ENCODE assay signal across 8 cellular contexts in genomic region chr3:120742198-120743080, GRCh38. TPM values are rescaled to one million over a fixed set of nuclear protein-coding genes. Genes with fewer than 3 reads are reported as not detected.
DNase-seq lines count a peak whose midpoint lies in the region; ATAC-seq, FAIRE-seq and TF ChIP-seq lines count a peak whose summit lies in the region.

GTF2E1 (plus strand) TSS chr3:120742744; CDS start chr3:120750553, 7,809 bp downstream.
RABL3 (minus strand) TSS chr3:120742516; CDS start chr3:120742507, 9 bp downstream.

- H3K36me3 ChIP-seq in HepG2 (replicated peaks in 1 of 2; ENCODE audit: control insufficient read depth in 1 of 2, insufficient read depth in 2 of 2, low read length in 2 of 2), result 0 out of 5 replicates have a peak, but pooled peaks cover 0 to 7% of the 10 kb centered on the region in 2 experiments

- BruUV-seq in HepG2 (replicated peaks; lab: Mats Ljungman, UMichigan), result no TSS peak

- TF ChIP-seq RAD21 in HepG2 (CRISPR knock-in tag; IDR thresholded peaks at IDR 0.05), result no peak

- POLR2A ChIA-PET in HepG2 (lab: Yijun Ruan, JAX), result interaction anchor here (0.6 to 2.6 kb wide), 7 partner anchors 18 to 146 kb away, joined by 3 to 18 read pairs (median 3); partner anchors contain the start of genes HGD and NDUFB4

- CTCF ChIA-PET in HepG2 (lab: Yijun Ruan, JAX; ENCODE audit: low intra/inter-chr PET ratio, low total read pairs), result no interaction called here

- peak within 1 kb of the TSS; percentile 80 for H3K4me2 ChIP-seq in HepG2 (ENCODE audit: low read depth, low read length)

- H3K79me2 ChIP-seq in HepG2 (ENCODE audit: insufficient read depth, low read length), result peaks cover 47% of the 10 kb centered on the region

- H3K36me3 Mint-ChIP-seq in CD14-positive monocyte, result peaks cover 9 to 10% of the 10 kb centered on the region in 2 donors

- peaks cover 3 to 14% (median 10%) of the 10 kb centered on the region in 7 donors for H3K9me3 Mint-ChIP-seq in CD14-positive monocyte

- DNase-seq in CD14-positive monocyte (ENCODE audit: low spot score) (peak; percentile 97), NCI-H82 (lab: John Stamatoyannopoulos, UW) (peak; percentile 100), dermis microvascular lymphatic vessel endothelial cell (ENCODE audit: low read depth in 2 of 2) (peak; percentile 100), HepG2 (ENCODE audit: low spot score) (peak; percentile 99)
- DNase-seq in activated CD4-positive, alpha-beta T cell treated with anti-CD3 and anti-CD28 coated beads, Interleukin-2, amount 50 U/mL, for 48 hours, result peak; percentile 94 to 96
- peak; percentile 92 for DNase-seq in stimulated activated CD4-positive, alpha-beta T cell treated with anti-CD3 and anti-CD28 coated beads, Interleukin-4, amount 100 ng/mL, for 1 hour

- under 1% methylated on average over 36 of the region's 52 CpGs for WGBS in HepG2 (ENCODE audit: low lambda C conversion rate)

- no peaks in the 10 kb centered on the region for H4K20me1 ChIP-seq in HepG2 (ENCODE audit: insufficient read depth, low read length)

- in situ Hi-C loops in HepG2 (cut with HindIII; ENCODE audit: extremely low pct_ligation_motif_present, low pct_unique_long_range_greater_than_20kb), result loop anchor here (5.0 kb wide), 1 partner anchor 65 kb away; no protein-coding TSS in a partner anchor

- TF ChIP-seq CTCF in CD14-positive monocyte (IDR thresholded peaks at IDR 0.05) (no peak), HepG2 (CRISPR knock-in tag; IDR thresholded peaks at IDR 0.05) (no peak)

- ATAC-seq in GM19397 (IDR thresholded peaks at IDR 0.05; ENCODE audit: unreplicated experiment) (peak; percentile 99), HG03571 (IDR thresholded peaks at IDR 0.05; ENCODE audit: unreplicated experiment) (peak; percentile 98), HepG2 (peak; percentile 98)

- TF ChIP-seq EP300 in HepG2 (IDR thresholded peaks at IDR 0.05; ENCODE audit: low read depth in 2 of 2, low read length in 2 of 2) (0 out of 4 replicates have a peak, but pooled peaks of 1 of the 2 experiments have one; percentile 11), HepG2 (CRISPR knock-in tag; IDR thresholded peaks at IDR 0.05; ENCODE audit: borderline replicate concordance) (no peak)

- peak within 1 kb of the TSS; percentile 94 for H2AFZ ChIP-seq in HepG2 (ENCODE audit: low read length)

- H3K27ac Mint-ChIP-seq in CD14-positive monocyte, result peak within 1 kb of the TSS; percentile 98 to 100 (median 99)

- peak; percentile 99 for FAIRE-seq in HepG2 (lab: Jason Lieb, UNC)

- H3K4me1 Mint-ChIP-seq in CD14-positive monocyte, result peaks cover 21% of the 10 kb centered on the region

- H3K4me1 ChIP-seq in HepG2 (ENCODE audit: insufficient read depth, low read length), result peaks cover 29% of the 10 kb centered on the region

- H3K9me3 ChIP-seq in HepG2 (ENCODE audit: low read length), result no peaks in the 10 kb centered on the region

- TF ChIP-seq POLR2A in HepG2 (IDR thresholded peaks at IDR 0.05; ENCODE audit: insufficient read depth in 1 of 2, low read depth in 2 of 2, low read length in 2 of 2), result peak; percentile 77 to 92

- peak within 1 kb of the TSS; percentile 98 for H3K27ac ChIP-seq in HepG2 (ENCODE audit: extremely low read length, insufficient read depth, low read length)

- H3K4me3 Mint-ChIP-seq in CD14-positive monocyte, result peak within 1 kb of the TSS; percentile 94 to 98

- H3K27me3 ChIP-seq in HepG2 (ENCODE audit: control insufficient read depth in 1 of 2, insufficient read depth in 2 of 2, low read length in 2 of 2), result no peaks in the 10 kb centered on the region; a peak in 1 of 5 replicates

- H3K27me3 Mint-ChIP-seq in CD14-positive monocyte (ENCODE audit: low read depth in 3 of 3), result peaks cover 0 to 2% (median 0%) of the 10 kb centered on the region in 3 donors

- intact Hi-C loops in CD14-positive monocyte (cut with micrococcal nuclease), result loop anchor here (5.0 to 10.0 kb wide), 4 partner anchors 145 to 648 kb away; partner anchors contain the start of genes GSK3B (in 2 of the 2), NDUFB4 (in 2 of the 2) and LRRC58 (in 1 of the 2)
- intact Hi-C loops in HepG2 (cut with micrococcal nuclease; ENCODE audit: unreplicated experiment), result loop anchor here (1.0 to 5.0 kb wide), 3 partner anchors 60 to 105 kb away; partner anchors contain the start of gene HGD

- peak within 1 kb of the TSS; percentile 98 for H3K9ac ChIP-seq in HepG2 (ENCODE audit: insufficient read depth, low read depth, low read length)

- H3K4me3 ChIP-seq in HepG2 (replicated peaks in 1 of 3; ENCODE audit: insufficient read depth in 1 of 3, low read depth in 2 of 3, low read length in 3 of 3), result peak within 1 kb of the TSS; percentile 89 to 98 (median 90)

TF ChIP-seq in HepG2, 621 proteins besides CTCF, POLR2A, EP300 and RAD21 (continues in another document):
- TF ChIP-seq ZIK1 (CRISPR knock-in tag; IDR thresholded peaks at IDR 0.05; ENCODE audit: borderline replicate concordance, low read depth) (no peak), ZNF747 (CRISPR knock-in tag; IDR thresholded peaks at IDR 0.05; ENCODE audit: borderline replicate concordance) (peak; percentile 68; the same call in 1 of the 2 replicates), ZNF235 (CRISPR knock-in tag; IDR thresholded peaks at IDR 0.05; ENCODE audit: borderline replicate concordance) (0 out of 2 replicates have a peak, but pooled peaks have one; percentile 81), HNF1B (CRISPR knock-in tag; IDR thresholded peaks at IDR 0.05) (peak; percentile 61; the same call in 1 of the 2 replicates), RBAK (CRISPR knock-in tag; IDR thresholded peaks at IDR 0.05) (no peak)

RNA-seq across cellular contexts. Expression of gene GTF2E1, which starts in this region (rescaled TPM):
- polyA plus RNA-seq in CD14-positive monocyte (1 to 10 TPM; 6.9 to 7.9 TPM), HepG2 (2011; rRNA removed) (7.7 and 8.3 TPM in 2 replicates)
- total RNA-seq in dermis microvascular lymphatic vessel endothelial cell (23.4 and 24.6 TPM in 2 replicates), HepG2 (2016; rRNA removed; fragmentation: Illumina TruSeq; extraction: Trizol) (21.5 and 29.0 TPM in 2 replicates)
- total RNA-seq in HepG2 (2016; cell fraction: cytosol; rRNA removed; fragmentation: Illumina TruSeq; extraction: Trizol; ENCODE audit: low read depth), result 13.7 and 17.7 TPM in 2 replicates
- total RNA-seq in HepG2 (2016; cell fraction: insoluble cytoplasmic fraction; rRNA removed; fragmentation: Illumina TruSeq; extraction: Trizol), result 19.8 and 26.6 TPM in 2 replicates
- total RNA-seq in HepG2 (2016; cell fraction: membrane; rRNA removed; fragmentation: Illumina TruSeq; extraction: Trizol), result 8.6 and 13.7 TPM in 2 replicates
- 11.6 and 16.6 TPM in 2 replicates for total RNA-seq in HepG2 (2016; cell fraction: nucleus; rRNA removed; fragmentation: Illumina TruSeq; extraction: Trizol)
- polyA plus RNA-seq in HepG2 (2011; cell fraction: cytosol; rRNA removed), result 5.3 and 6.9 TPM in 2 replicates
- polyA plus RNA-seq in HepG2 (2011; cell fraction: nucleus; rRNA removed), result 2.2 and 4.6 TPM in 2 replicates
- polyA plus RNA-seq in HepG2 (2012), result 8.4 and 9.2 TPM in 2 replicates
- polyA plus RNA-seq in HepG2 (2016; cell fraction: cytosol; fragmentation: Illumina TruSeq; extraction: Trizol; ENCODE audit: low read depth), result 0.76 and 1.3 TPM in 2 replicates
- 16.9 and 19.8 TPM in 2 replicates for polyA plus RNA-seq in HepG2 (2016; cell fraction: insoluble cytoplasmic fraction; fragmentation: Illumina TruSeq; extraction: Trizol; ENCODE audit: low read depth)
- 3.4 and 3.9 TPM in 2 replicates for polyA plus RNA-seq in HepG2 (2016; cell fraction: membrane; fragmentation: Illumina TruSeq; extraction: Trizol; ENCODE audit: low read depth)
- 13.4 and 14.7 TPM in 2 replicates for polyA plus RNA-seq in HepG2 (2016; cell fraction: nucleus; fragmentation: Illumina TruSeq; extraction: Trizol; ENCODE audit: insufficient read depth, low read depth)
- 4.0 and 23.8 TPM in 2 replicates for polyA minus RNA-seq in HepG2 (2011; rRNA and poly(A)+ RNA removed; ENCODE audit: low replicate concordance)
- 6.5 and 8.1 TPM in 2 replicates for polyA minus RNA-seq in HepG2 (2011; cell fraction: cytosol; rRNA and poly(A)+ RNA removed)
- 7.3 and 14.3 TPM in 2 replicates for polyA minus RNA-seq in HepG2 (2011; cell fraction: nucleus; rRNA and poly(A)+ RNA removed)

RNA-seq across cellular contexts. Expression of gene RABL3, which starts in this region (rescaled TPM):
- 10 to 100 TPM; 11.5 to 14.9 TPM for polyA plus RNA-seq in CD14-positive monocyte
- 7.3 and 7.7 TPM in 2 replicates for total RNA-seq in dermis microvascular lymphatic vessel endothelial cell
- total RNA-seq in HepG2 (2016; rRNA removed; fragmentation: Illumina TruSeq; extraction: Trizol), result 31.9 and 48.3 TPM in 2 replicates
- 5.2 and 5.9 TPM in 2 replicates for total RNA-seq in HepG2 (2016; cell fraction: cytosol; rRNA removed; fragmentation: Illumina TruSeq; extraction: Trizol; ENCODE audit: low read depth)
- total RNA-seq in HepG2 (2016; cell fraction: insoluble cytoplasmic fraction; rRNA removed; fragmentation: Illumina TruSeq; extraction: Trizol), result 31.0 and 46.6 TPM in 2 replicates
- total RNA-seq in HepG2 (2016; cell fraction: membrane; rRNA removed; fragmentation: Illumina TruSeq; extraction: Trizol), result 8.3 and 9.8 TPM in 2 replicates
- total RNA-seq in HepG2 (2016; cell fraction: nucleus; rRNA removed; fragmentation: Illumina TruSeq; extraction: Trizol), result 16.0 and 17.0 TPM in 2 replicates
- polyA plus RNA-seq in HepG2 (2011; rRNA removed), result 3.8 and 4.8 TPM in 2 replicates
- polyA plus RNA-seq in HepG2 (2011; cell fraction: cytosol; rRNA removed), result 1.7 and 3.2 TPM in 2 replicates
- polyA plus RNA-seq in HepG2 (2011; cell fraction: nucleus; rRNA removed), result 1.3 and 2.1 TPM in 2 replicates
- polyA plus RNA-seq in HepG2 (2012), result 14.0 and 15.4 TPM in 2 replicates
- polyA plus RNA-seq in HepG2 (2016; cell fraction: cytosol; fragmentation: Illumina TruSeq; extraction: Trizol; ENCODE audit: low read depth), result 4.4 and 5.0 TPM in 2 replicates
- polyA plus RNA-seq in HepG2 (2016; cell fraction: insoluble cytoplasmic fraction; fragmentation: Illumina TruSeq; extraction: Trizol; ENCODE audit: low read depth), result 44.8 and 45.3 TPM in 2 replicates
- polyA plus RNA-seq in HepG2 (2016; cell fraction: membrane; fragmentation: Illumina TruSeq; extraction: Trizol; ENCODE audit: low read depth), result 5.6 and 7.1 TPM in 2 replicates
- polyA plus RNA-seq in HepG2 (2016; cell fraction: nucleus; fragmentation: Illumina TruSeq; extraction: Trizol; ENCODE audit: insufficient read depth, low read depth), result 13.8 and 15.4 TPM in 2 replicates
- polyA minus RNA-seq in HepG2 (2011; rRNA and poly(A)+ RNA removed; ENCODE audit: low replicate concordance), result 1.3 and 4.8 TPM in 2 replicates
- 2.7 and 4.0 TPM in 2 replicates for polyA minus RNA-seq in HepG2 (2011; cell fraction: cytosol; rRNA and poly(A)+ RNA removed)
- 10.3 and 10.7 TPM in 2 replicates for polyA minus RNA-seq in HepG2 (2011; cell fraction: nucleus; rRNA and poly(A)+ RNA removed)

Comparison
In these comparisons a context has a peak if more than half of its experiments do, and no peak if none do; other contexts are left out.
1. Peak in every context shown above with its lines: DNase-seq, ATAC-seq, H3K4me3 ChIP-seq and H3K27ac ChIP-seq.